Comparison of ENCODE assay signal across 8 cellular contexts in the genomic region with DNA sequence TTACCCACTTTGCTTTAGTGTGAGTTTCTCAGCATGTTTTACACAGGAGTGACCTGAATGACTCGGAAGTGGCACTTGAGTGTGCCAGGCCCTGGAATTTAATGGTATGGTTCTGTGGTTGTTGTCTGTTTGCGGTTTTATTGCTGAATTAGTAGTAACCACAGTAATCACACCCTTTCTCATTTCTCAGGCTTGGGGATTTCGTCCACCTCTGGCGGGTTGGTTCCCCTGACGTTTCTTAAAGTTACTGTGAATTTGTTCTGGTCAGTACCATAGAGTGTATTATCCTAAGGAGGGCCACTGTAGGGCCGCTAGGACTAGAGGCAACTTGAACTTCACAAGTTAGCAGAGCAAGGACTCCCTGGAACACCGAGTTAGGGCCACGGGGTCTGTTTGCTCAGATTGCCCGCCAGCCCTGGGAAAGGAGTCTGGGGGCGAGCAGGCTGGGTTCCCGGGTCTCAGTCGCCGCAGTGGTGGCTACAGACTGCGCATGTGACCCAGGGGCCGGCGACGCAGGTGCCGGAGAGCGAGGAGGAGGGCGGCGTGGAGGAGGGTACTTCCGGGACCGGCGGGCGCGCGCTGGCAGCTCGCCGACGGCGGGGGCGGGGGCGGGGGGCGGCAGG. TPM values are rescaled to one million over a fixed set of nuclear protein-coding genes. Genes with fewer than 3 reads are reported as not detected.
DNase-seq lines count a peak whose midpoint lies in the region; ATAC-seq and TF ChIP-seq lines count a peak whose summit lies in the region.

No MANE protein-coding gene starts in this region.

- H3K9ac ChIP-seq in endodermal cell (ENCODE audit: extremely low read depth, low read length, poor library complexity, severe bottlenecking): peak overlapping the region; percentile 47

- peaks cover 12% of the 10 kb centered on the region for H3K4me1 Mint-ChIP-seq in CD14-positive monocyte
- H3K4me1 Mint-ChIP-seq in endodermal cell: peaks cover 1% of the 10 kb centered on the region
- H3K4me1 Mint-ChIP-seq in nephron progenitor cell: peaks cover 18% of the 10 kb centered on the region

- WGBS in endodermal cell (ENCODE audit: insufficient coverage in 1 of 2, insufficient read length in 1 of 2), 2 experiments: 5 to 8% methylated on average over 5 to 32 of the region's 34 CpGs

- BruUV-seq in Panc1 (replicated peaks; lab: Mats Ljungman, UMichigan): no TSS peak

- no peak for TF ChIP-seq CTCF in CD14-positive monocyte (IDR thresholded peaks at IDR 0.05)
- TF ChIP-seq CTCF in Panc1 (IDR thresholded peaks at IDR 0.05): no peak
- TF ChIP-seq CTCF in endodermal cell (conservative IDR thresholded peaks at IDR 0.05): no peak
- TF ChIP-seq CTCF in nephron progenitor cell (IDR thresholded peaks at IDR 0.05): no peak

- in situ Hi-C loops in Panc1 (cut with HindIII; ENCODE audit: low pct_unique_long_range_greater_than_20kb, low sequenced_read_pairs): no loop called here

- peak; percentile 54 for ATAC-seq in GM18861 (IDR thresholded peaks at IDR 0.05; ENCODE audit: unreplicated experiment)
- peak; percentile 94 for ATAC-seq in HG03045 (IDR thresholded peaks at IDR 0.05; ENCODE audit: unreplicated experiment)
- peak; percentile 80 for ATAC-seq in Panc1

- intact Hi-C loops in CD14-positive monocyte (cut with micrococcal nuclease) (no loop called here), Panc1 (cut with micrococcal nuclease; ENCODE audit: unreplicated experiment) (no loop called here)

- H3K27me3 Mint-ChIP-seq in CD14-positive monocyte (ENCODE audit: low read depth in 3 of 3) (peaks cover 34 to 64% (median 42%) of the 10 kb centered on the region in 3 donors), endodermal cell (ENCODE audit: insufficient read depth) (peaks cover 37% of the 10 kb centered on the region), nephron progenitor cell (ENCODE audit: low read depth, poor library complexity) (peaks cover 67% of the 10 kb centered on the region)

- peak overlapping the region; percentile 92 to 95 for H3K4me3 Mint-ChIP-seq in CD14-positive monocyte
- H3K4me3 Mint-ChIP-seq in endodermal cell: peak overlapping the region; percentile 86
- peak overlapping the region; percentile 93 for H3K4me3 Mint-ChIP-seq in nephron progenitor cell

- H3K27me3 ChIP-seq in Panc1 (ENCODE audit: control insufficient read depth, insufficient read depth, low read length) (peaks cover 42% of the 10 kb centered on the region), endodermal cell (ENCODE audit: control insufficient read depth, insufficient read depth, low read length, poor library complexity, severe bottlenecking) (peaks cover 15% of the 10 kb centered on the region)

- H3K36me3 ChIP-seq in Panc1 (ENCODE audit: control insufficient read depth, insufficient read depth, low read length): no peaks in the 10 kb centered on the region
- H3K36me3 ChIP-seq in endodermal cell (ENCODE audit: control insufficient read depth, insufficient read depth, low read length): no peaks in the 10 kb centered on the region

- 0 out of 2 replicates have a peak overlapping the region, but pooled peaks have one; percentile 34 for H3K27ac ChIP-seq in Panc1 (ENCODE audit: low read length)
- peak overlapping the region; percentile 21 for H3K27ac ChIP-seq in endodermal cell (ENCODE audit: low read depth, low read length)

- no peaks in the 10 kb centered on the region for H3K9me3 ChIP-seq in Panc1 (ENCODE audit: control insufficient read depth, insufficient read depth, low read depth, low read length)
- H3K9me3 ChIP-seq in endodermal cell (ENCODE audit: control insufficient read depth, low read length): no peaks in the 10 kb centered on the region

- H3K27ac Mint-ChIP-seq in CD14-positive monocyte (peak overlapping the region in 3 of 7 donors; percentile 43 to 61 (median 53)), endodermal cell (peak overlapping the region; percentile 87), nephron progenitor cell (no peak overlapping the region)

- H3K4me1 ChIP-seq in Panc1 (ENCODE audit: control insufficient read depth, insufficient read depth, low read length): peaks cover 4% of the 10 kb centered on the region; the same call in 1 of the 2 replicates
- H3K4me1 ChIP-seq in endodermal cell (ENCODE audit: control insufficient read depth, insufficient read depth, low read length): no peaks in the 10 kb centered on the region

- H3K4me3 ChIP-seq in Panc1 (ENCODE audit: low read depth in 2 of 2, low read length in 2 of 2) (peak overlapping the region; percentile 53 to 60), endodermal cell (ENCODE audit: low read length) (peak overlapping the region; percentile 84)

- DNase-seq in CD14-positive monocyte (ENCODE audit: low spot score) (no peak), Panc1 (ENCODE audit: low read depth, low spot score) (no peak), endodermal cell (peak; percentile 93), nephron progenitor cell (no peak), activated gamma-delta T cell treated with Interleukin-2 at 50 U/mL for 16 hours (no peak), mucosa of gallbladder (ENCODE audit: low spot score) (no peak)

- peaks cover 0 to 6% (median 0%) of the 10 kb centered on the region in 7 donors for H3K9me3 Mint-ChIP-seq in CD14-positive monocyte
- no peaks in the 10 kb centered on the region for H3K9me3 Mint-ChIP-seq in endodermal cell
- no peaks in the 10 kb centered on the region for H3K9me3 Mint-ChIP-seq in nephron progenitor cell

- POLR2A ChIA-PET in Panc1 (lab: Charles Lee): no interaction called here

- H3K36me3 Mint-ChIP-seq in CD14-positive monocyte (no peaks in the 10 kb centered on the region), endodermal cell (ENCODE audit: low read depth) (no peaks in the 10 kb centered on the region), nephron progenitor cell (ENCODE audit: low read depth) (no peaks in the 10 kb centered on the region)

- CTCF ChIA-PET in Panc1 (lab: Charles Lee): no interaction called here

RNA-seq across cellular contexts. Expression of a gene that starts 0.5 kb away (rescaled TPM):
- polyA plus RNA-seq in CD14-positive monocyte: not detected
- total RNA-seq in Panc1 (2021; ENCODE audit: unreplicated experiment) (not detected), endodermal cell (1 to 10 TPM in 1 of 2 donors, under 1 TPM in 1; 0.77 to 1.4 TPM), mucosa of gallbladder (1.6 TPM)
- not detected for polyA plus RNA-seq in Panc1 (2012; ENCODE audit: insufficient read length)
- 1.1 TPM for polyA plus RNA-seq in endodermal cell (2013, experiment 1 of 2)
- polyA plus RNA-seq in endodermal cell (2013, experiment 2 of 2): 0.95 TPM

RNA-seq across cellular contexts. Expression of a gene that starts 26.3 kb away (rescaled TPM):
- 10 to 100 TPM; 14.9 to 17.5 TPM for polyA plus RNA-seq in CD14-positive monocyte
- total RNA-seq in Panc1 (2021; ENCODE audit: unreplicated experiment): 42.0 TPM
- polyA plus RNA-seq in Panc1 (2012; ENCODE audit: insufficient read length): 21.0 TPM
- total RNA-seq in endodermal cell: 10 to 100 TPM; 48.0 to 51.9 TPM
- polyA plus RNA-seq in endodermal cell (2013, experiment 1 of 2): 69.9 TPM
- polyA plus RNA-seq in endodermal cell (2013, experiment 2 of 2): 70.5 TPM
- 25.9 TPM for total RNA-seq in mucosa of gallbladder
